Comparison of ENCODE assay signal across 18 cellular contexts in genomic region chr20:64112691-64113443, GRCh38. TPM values are rescaled to one million over a fixed set of nuclear protein-coding genes. Genes with fewer than 3 reads are reported as not detected.
A peak's percentile ranks its signal among the peaks of the same experiment; 100 is the strongest.
DNase-seq lines count a peak whose midpoint lies in the region; ATAC-seq and TF ChIP-seq lines count a peak whose summit lies in the region.
"Had no signal": no experiment of that assay in that cellular context is flagged by ENCODE, and none has a peak within 500 bp of the region (broad histone marks: within the 10 kb centered on the region; RNA-seq: fewer than 3 reads in every experiment).

No MANE protein-coding gene starts in this region.

- H3K27me3 ChIP-seq in SK-N-SH (ENCODE audit: insufficient read depth) (no peaks in the 10 kb centered on the region), GM23338 (ENCODE audit: insufficient read depth) (no peaks in the 10 kb centered on the region), right atrium auricular region (no peaks in the 10 kb centered on the region), spleen (replicated peaks in 1 of 7) (no peaks in the 10 kb centered on the region)

- peaks cover 4% of the 10 kb centered on the region for H3K27me3 Mint-ChIP-seq in GM23338 (ENCODE audit: insufficient read depth, low read depth, poor library complexity)

- H3K4me3 ChIP-seq in SK-N-SH (ENCODE audit: low read depth in 2 of 2, low read length in 1 of 2) (no peak overlapping the region), GM23338 (no peak overlapping the region), right atrium auricular region (no peak overlapping the region), spleen (no peak overlapping the region)
- H3K4me3 ChIP-seq: psoas muscle had no signal

- no peak overlapping the region for H3K27ac Mint-ChIP-seq in GM23338
- H3K27ac Mint-ChIP-seq: dendritic cell treated with granulocyte-macrophage colony-stimulating factor and Interleukin-4, amounts not matched to agents 40 ng/mL and 50 ng/mL, for 4 days had no signal

- H3K79me2 ChIP-seq in SK-N-SH (ENCODE audit: insufficient read depth) (no peaks in the 10 kb centered on the region), GM23338 (replicated peaks; ENCODE audit: insufficient read depth) (no peaks in the 10 kb centered on the region)

- H3K9me3 Mint-ChIP-seq in GM23338, result no peaks in the 10 kb centered on the region
- H3K9me3 Mint-ChIP-seq: dendritic cell treated with granulocyte-macrophage colony-stimulating factor and Interleukin-4, amounts not matched to agents 40 ng/mL and 50 ng/mL, for 4 days had no signal

- H3K4me3 Mint-ChIP-seq in GM23338, result no peak overlapping the region
- H3K4me3 Mint-ChIP-seq: dendritic cell treated with granulocyte-macrophage colony-stimulating factor and Interleukin-4, amounts not matched to agents 40 ng/mL and 50 ng/mL, for 4 days had no signal

- H3K36me3 Mint-ChIP-seq in GM23338 (ENCODE audit: low read depth), result no peaks in the 10 kb centered on the region

- H3K4me2 ChIP-seq in SK-N-SH (no peak overlapping the region), GM23338 (no peak overlapping the region)

- no peak for TF ChIP-seq POLR2A in spleen (IDR thresholded peaks at IDR 0.05)

- TF ChIP-seq RAD21 in SK-N-SH (IDR thresholded peaks at IDR 0.05; ENCODE audit: low read length), result no peak

- H3K9me3 ChIP-seq in SK-N-SH (no peaks in the 10 kb centered on the region), right atrium auricular region (no peaks in the 10 kb centered on the region), spleen (no peaks in the 10 kb centered on the region)
- H3K9me3 ChIP-seq: psoas muscle had no signal

- CTCF ChIA-PET in SK-N-SH (lab: Yijun Ruan, JAX), result interaction anchor here (0.6 to 15.6 kb wide), 6 partner anchors 7 to 74 kb away, joined by 3 to 252 read pairs (median 14); partner anchors contain the start of genes LKAAEAR1, OPRL1 and RGS19

- H3K9ac ChIP-seq in SK-N-SH, result no peak overlapping the region

- intact Hi-C loops in spleen (cut with DNase I; ENCODE audit: low total_unique reads), result no loop called here

- peak overlapping the region in 1 of 2 experiments; percentile 30; a peak in 1 of 4 replicates for H3K27ac ChIP-seq in SK-N-SH (ENCODE audit: low read depth in 2 of 2, low read length in 1 of 2)
- H3K27ac ChIP-seq in GM23338 (ENCODE audit: low read depth), result no peak overlapping the region
- no peak overlapping the region for H3K27ac ChIP-seq in right atrium auricular region
- H3K27ac ChIP-seq in spleen, result no peak overlapping the region
- H3K27ac ChIP-seq: 22Rv1, C4-2B, psoas muscle had no signal

- H3K9me2 ChIP-seq in SK-N-SH (no peaks in the 10 kb centered on the region), GM23338 (ENCODE audit: insufficient read depth) (no peaks in the 10 kb centered on the region)

- no peak; the same call in 2 of the 3 replicates for ATAC-seq in SK-N-SH treated with all-trans-retinoic acid at 6 μM for 48 hours
- ATAC-seq in GM23338, result no peak
- ATAC-seq: psoas muscle had no signal

- POLR2A ChIA-PET in SK-N-SH (lab: Yijun Ruan, JAX), result interaction anchor here (0.6 kb wide), 1 partner anchor 441 kb away, joined by 3 read pairs; no protein-coding TSS in a partner anchor

- H3F3A ChIP-seq in SK-N-SH (replicated peaks; ENCODE audit: insufficient read depth) (no peaks in the 10 kb centered on the region), GM23338 (replicated peaks; ENCODE audit: low read depth) (no peaks in the 10 kb centered on the region)

- no peak for TF ChIP-seq CTCF in SK-N-SH (IDR thresholded peaks at IDR 0.05)
- TF ChIP-seq CTCF in GM23338 (conservative IDR thresholded peaks at IDR 0.05; ENCODE audit: low read depth in 2 of 2), result no peak
- TF ChIP-seq CTCF in right atrium auricular region (IDR thresholded peaks at IDR 0.05), result no peak
- TF ChIP-seq CTCF in spleen (IDR thresholded peaks at IDR 0.05 in 8 of 11, conservative IDR thresholded peaks at IDR 0.05 in 3 of 11), result no peak

- H2AFZ ChIP-seq in SK-N-SH (ENCODE audit: low read depth) (no peak overlapping the region), GM23338 (no peak overlapping the region)

- H3K36me3 ChIP-seq in SK-N-SH (replicated peaks in 1 of 2; ENCODE audit: control insufficient read depth in 1 of 2, insufficient read depth in 2 of 2, low read length in 1 of 2), result no peaks in the 10 kb centered on the region
- no peaks in the 10 kb centered on the region for H3K36me3 ChIP-seq in GM23338 (ENCODE audit: insufficient read depth)
- H3K36me3 ChIP-seq in right atrium auricular region, result no peaks in the 10 kb centered on the region
- no peaks in the 10 kb centered on the region for H3K36me3 ChIP-seq in spleen

- no peak for TF ChIP-seq EP300 in SK-N-SH (IDR thresholded peaks at IDR 0.05; ENCODE audit: borderline replicate concordance in 1 of 2, low read depth in 1 of 2, low read length in 1 of 2)

- DNase-seq in SK-N-SH (peak; percentile 16), GM23338 (ENCODE audit: low spot score) (peak; percentile 1), right atrium auricular region (ENCODE audit: low spot score) (peak; percentile 47), spleen (peak; percentile 51), SKM-1 (lab: John Stamatoyannopoulos, UW; ENCODE audit: unreplicated experiment) (no peak), HT-29 (ENCODE audit: low spot score) (no peak), DMS53 (lab: John Stamatoyannopoulos, UW) (no peak)
- DNase-seq: NCI-H1694 treated with DMSO at 0.1 percent for 48 hours; stimulated activated CD4-positive, alpha-beta T cell treated with anti-CD3 and anti-CD28 coated beads, Interleukin-15, amount 100 ng/mL, for 24 hours had no signal

- 57% methylated on average over 8 of the region's 18 CpGs for WGBS in SK-N-SH (ENCODE audit: low lambda C conversion rate)
- WGBS in spleen, 5 donors, result 72 to 90% (median 86%) methylated on average over 16 to 18 of the region's 18 CpGs

- H4K20me1 ChIP-seq in SK-N-SH (ENCODE audit: insufficient read depth) (no peaks in the 10 kb centered on the region), GM23338 (replicated peaks; ENCODE audit: insufficient read depth) (no peaks in the 10 kb centered on the region)

- H3K4me1 Mint-ChIP-seq in GM23338, result no peaks in the 10 kb centered on the region; the same call in 2 of the 3 replicates

- H3K4me1 ChIP-seq in SK-N-SH (ENCODE audit: control insufficient read depth in 1 of 2, insufficient read depth in 2 of 2, low read depth in 1 of 2, low read length in 1 of 2) (peaks cover 0 to 24% of the 10 kb centered on the region in 2 experiments; a peak in 1 of 4 replicates), GM23338 (ENCODE audit: insufficient read depth) (no peaks in the 10 kb centered on the region), right atrium auricular region (no peaks in the 10 kb centered on the region), spleen (peaks cover 0 to 9% (median 3%) of the 10 kb centered on the region in 6 donors)
- H3K4me1 ChIP-seq: psoas muscle had no signal

TF ChIP-seq in SK-N-SH, 30 proteins besides CTCF, POLR2A, EP300 and RAD21 (continues in another document):
- TF ChIP-seq RFX5 (IDR thresholded peaks at IDR 0.05; ENCODE audit: low read length), result no peak

RNA-seq across cellular contexts. Expression of gene NPBWR2, which starts 5.5 kb away (rescaled TPM):
- polyA plus RNA-seq in SK-N-SH (2012; rRNA removed) (not detected in 2 replicates), GM23338 (2016; fragmentation: Nextera tagmentation; extraction: Ambion mirVana) (not detected in 2 replicates), spleen (not detected)
- not detected in 2 replicates for polyA plus RNA-seq in SK-N-SH (2012; cell fraction: cytosol; rRNA removed)
- polyA plus RNA-seq in SK-N-SH (2012; cell fraction: nucleus; rRNA removed), result not detected in 2 replicates
- total RNA-seq in GM23338 (2014; rRNA removed; shearing (Covaris generic)), result not detected in 2 replicates
- total RNA-seq in right atrium auricular region (not detected), spleen (under 1 TPM in 1 of 7 donors, not detected in 6; 0.26 TPM)
- total RNA-seq in HT-29 (2014; rRNA removed; shearing (Covaris generic)), result not detected in 2 replicates
- total RNA-seq: NCI-H460, psoas muscle, SK-MEL-5 had no signal
- polyA plus RNA-seq: esophagus, keratinocyte, psoas muscle had no signal

RNA-seq across cellular contexts. Expression of gene LKAAEAR1, which starts 28.7 kb away (rescaled TPM):
- polyA plus RNA-seq in SK-N-SH (2012; rRNA removed) (0.37 and 0.71 TPM in 2 replicates), GM23338 (2016; fragmentation: Nextera tagmentation; extraction: Ambion mirVana) (1.8 and 2.4 TPM in 2 replicates), spleen (under 1 TPM; 0.26 to 0.53 (median 0.48) TPM)
- polyA plus RNA-seq in SK-N-SH (2012; cell fraction: cytosol; rRNA removed), result 0.33 and 0.55 TPM in 2 replicates
- polyA plus RNA-seq in SK-N-SH (2012; cell fraction: nucleus; rRNA removed), result 0.37 and 1.2 TPM in 2 replicates
- total RNA-seq in GM23338 (2014; rRNA removed; shearing (Covaris generic)), result 1.1 TPM in 1 of 2 replicates, not detected in the other
- total RNA-seq in right atrium auricular region (not detected), spleen (under 1 TPM in 1 of 7 donors, not detected in 6; 0.66 TPM)
- total RNA-seq in HT-29 (2014; rRNA removed; shearing (Covaris generic)), result not detected in 2 replicates
- total RNA-seq: NCI-H460, psoas muscle had no signal
- polyA plus RNA-seq: keratinocyte, psoas muscle had no signal

RNA-seq across cellular contexts. Expression of gene OPRL1, which starts 33.0 kb away (rescaled TPM):
- 1.7 and 1.8 TPM in 2 replicates for polyA plus RNA-seq in SK-N-SH (2012; rRNA removed)
- polyA plus RNA-seq in SK-N-SH (2012; cell fraction: cytosol; rRNA removed), result 0.77 and 1.3 TPM in 2 replicates
- 3.2 and 3.8 TPM in 2 replicates for polyA plus RNA-seq in SK-N-SH (2012; cell fraction: nucleus; rRNA removed)
- total RNA-seq in GM23338 (2014; rRNA removed; shearing (Covaris generic)), result 0.74 and 1.1 TPM in 2 replicates
- polyA plus RNA-seq in GM23338 (2016; fragmentation: Nextera tagmentation; extraction: Ambion mirVana), result 0.24 and 0.27 TPM in 2 replicates
- 1 to 10 TPM in 1 of 2 donors, under 1 TPM in 1; 0.75 to 1.4 TPM for total RNA-seq in right atrium auricular region
- total RNA-seq in spleen, result 1 to 10 TPM; 3.7 to 7.9 (median 5.1) TPM
- polyA plus RNA-seq in spleen, result 1 to 10 TPM; 1.9 to 4.9 (median 2.5) TPM
- 1.2 and 1.5 TPM in 2 replicates for total RNA-seq in HT-29 (2014; rRNA removed; shearing (Covaris generic))

RNA-seq across cellular contexts. Expression of gene RGS19, which starts 33.5 kb away (rescaled TPM):
- 18.7 and 20.5 TPM in 2 replicates for polyA plus RNA-seq in SK-N-SH (2012; rRNA removed)
- polyA plus RNA-seq in SK-N-SH (2012; cell fraction: cytosol; rRNA removed), result 10.0 and 16.3 TPM in 2 replicates
- 15.3 and 16.4 TPM in 2 replicates for polyA plus RNA-seq in SK-N-SH (2012; cell fraction: nucleus; rRNA removed)
- 15.0 and 19.7 TPM in 2 replicates for total RNA-seq in GM23338 (2014; rRNA removed; shearing (Covaris generic))
- 12.5 and 13.1 TPM in 2 replicates for polyA plus RNA-seq in GM23338 (2016; fragmentation: Nextera tagmentation; extraction: Ambion mirVana)
- 10 to 100 TPM in 1 of 2 donors, 1 to 10 TPM in 1; 7.8 to 14.1 TPM for total RNA-seq in right atrium auricular region
- total RNA-seq in spleen, result 100 to 1,000 TPM in 4 of 7 donors, 10 to 100 TPM in 3; 91.6 to 186 (median 107) TPM
- 100 to 1,000 TPM in 1 of 3 donors, 10 to 100 TPM in 2; 80.4 to 125 (median 82.0) TPM for polyA plus RNA-seq in spleen
- 89.2 and 99.8 TPM in 2 replicates for total RNA-seq in HT-29 (2014; rRNA removed; shearing (Covaris generic))

RNA-seq across cellular contexts. Expression of gene TCEA2, which starts 49.9 kb away (rescaled TPM):
- polyA plus RNA-seq in SK-N-SH (2012; rRNA removed) (53.5 and 98.9 TPM in 2 replicates), GM23338 (2016; fragmentation: Nextera tagmentation; extraction: Ambion mirVana) (54.4 and 58.9 TPM in 2 replicates), spleen (10 to 100 TPM; 35.9 to 47.5 (median 41.5) TPM)
- polyA plus RNA-seq in SK-N-SH (2012; cell fraction: cytosol; rRNA removed), result 48.6 and 62.9 TPM in 2 replicates
- 179 and 294 TPM in 2 replicates for polyA plus RNA-seq in SK-N-SH (2012; cell fraction: nucleus; rRNA removed)
- total RNA-seq in GM23338 (2014; rRNA removed; shearing (Covaris generic)), result 15.0 and 21.0 TPM in 2 replicates
- total RNA-seq in right atrium auricular region (10 to 100 TPM; 17.8 to 25.5 TPM), spleen (10 to 100 TPM; 18.6 to 60.8 (median 45.0) TPM)
- total RNA-seq in HT-29 (2014; rRNA removed; shearing (Covaris generic)), result 1.2 TPM in 1 of 2 replicates, not detected in the other

Comparison
In these comparisons a context has a peak if more than half of its experiments do, and no peak if none do; other contexts are left out.
1. DNase-seq: peak in SK-N-SH (single experiment), GM23338 (single experiment), right atrium auricular region (single experiment) and spleen (single experiment); none in SKM-1 (single experiment), HT-29 (single experiment) and DMS53 (single experiment).